In the genomic region with DNA sequence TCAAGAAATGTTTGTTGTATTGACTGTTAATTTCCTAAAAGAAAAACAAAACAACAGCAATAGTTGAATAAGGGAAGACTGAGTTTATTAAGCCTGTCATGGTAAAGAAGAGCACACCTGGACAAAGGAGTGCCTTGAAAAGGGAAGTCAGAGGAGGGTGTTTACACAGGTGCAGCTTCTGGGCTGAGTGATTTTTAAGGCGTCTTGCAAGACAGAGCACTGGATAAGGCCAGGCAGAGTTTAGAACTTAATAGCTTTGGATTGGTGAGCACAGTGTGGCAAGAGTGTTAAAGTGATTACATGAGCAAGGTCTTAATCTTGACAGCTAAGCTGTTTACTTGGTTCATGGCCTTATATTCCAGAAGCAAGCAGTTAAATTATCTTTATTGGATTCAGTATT, we compare ENCODE assay signal across 29 cellular contexts.
DNase-seq lines count a peak whose midpoint lies in the region; ATAC-seq, FAIRE-seq and TF ChIP-seq lines count a peak whose summit lies in the region.
"Had no signal": no experiment of that assay in that cellular context is flagged by ENCODE, and none has a peak within 500 bp of the region (broad histone marks: within the 10 kb centered on the region; RNA-seq: fewer than 3 reads in every experiment).

No MANE protein-coding gene starts in this region.

- CTCF ChIA-PET in H1 (lab: Charles Lee; ENCODE audit: partially characterized antibody): interaction anchor here (1.3 kb wide), 1 partner anchor 114 kb away, joined by 3 read pairs; no protein-coding TSS in a partner anchor

- H3K4me2 ChIP-seq in H1 (ENCODE audit: insufficient read depth in 1 of 2, low read depth in 2 of 2, low read length in 2 of 2): no peak overlapping the region

- H2BK20ac ChIP-seq in H1 (ENCODE audit: low read length): no peak overlapping the region

- H3K79me1 ChIP-seq in H1 (ENCODE audit: low read depth, low read length): no peaks in the 10 kb centered on the region

- H2AFZ ChIP-seq in H1 (ENCODE audit: low read length): 0 out of 2 replicates have a peak overlapping the region, but pooled peaks have one; percentile 24

- H2BK5ac ChIP-seq in H1 (ENCODE audit: low read depth, low read length): no peak overlapping the region

- H3K36me3 ChIP-seq in H1 (ENCODE audit: control insufficient read depth in 2 of 4, insufficient read depth in 4 of 4, low read length in 3 of 4) (no peaks in the 10 kb centered on the region), kidney (ENCODE audit: control insufficient read depth in 1 of 2, insufficient read depth in 2 of 2, low read length in 2 of 2) (no peaks in the 10 kb centered on the region), ovary (no peaks in the 10 kb centered on the region)

- POLR2A ChIA-PET in H1 (lab: Charles Lee; ENCODE audit: partially characterized antibody): no interaction called here

- H3K27me3 ChIP-seq in H1 (replicated peaks in 1 of 4; ENCODE audit: control insufficient read depth in 3 of 4, extremely low read depth in 1 of 4, insufficient read depth in 3 of 4, low read length in 3 of 4): no peaks in the 10 kb centered on the region
- no peaks in the 10 kb centered on the region for H3K27me3 ChIP-seq in ovary

- H2BK120ac ChIP-seq in H1 (replicated peaks; ENCODE audit: low read depth, low read length): no peak overlapping the region

- TF ChIP-seq EP300 in Ishikawa (IDR thresholded peaks at IDR 0.05; ENCODE audit: borderline replicate concordance): no peak
- TF ChIP-seq EP300 in H1 (IDR thresholded peaks at IDR 0.05; ENCODE audit: borderline replicate concordance in 1 of 2, low read depth in 2 of 2, low read length in 2 of 2): no peak
- no peak for TF ChIP-seq EP300 in ovary (IDR thresholded peaks at IDR 0.05)

- H3K14ac ChIP-seq in H1 (ENCODE audit: insufficient read length): no peak overlapping the region

- no peak overlapping the region for H3K4me3 Mint-ChIP-seq in nephron progenitor cell
- no peak overlapping the region for H3K4me3 Mint-ChIP-seq in osteocyte (ENCODE audit: unreplicated experiment)
- H3K4me3 Mint-ChIP-seq: CD4-positive, alpha-beta memory T cell had no signal

- no peak overlapping the region for H2AK5ac ChIP-seq in H1 (ENCODE audit: low read depth, low read length)

- no peak overlapping the region for H4K8ac ChIP-seq in H1 (ENCODE audit: extremely low read depth, insufficient read depth, low read length)

- DNase-seq in NCI-H82 treated with DMSO at 0.1 percent for 48 hours (lab: John Stamatoyannopoulos, UW; ENCODE audit: unreplicated experiment): peak; percentile 88
- no peak for DNase-seq in H1 (ENCODE audit: low read depth in 1 of 2, low spot score in 2 of 2)
- peak; percentile 5 for DNase-seq in nephron progenitor cell
- no peak for DNase-seq in kidney
- no peak for DNase-seq in left ventricle myocardium superior
- no peak for DNase-seq in ovary
- DNase-seq in osteocyte (ENCODE audit: extremely low spot score, unreplicated experiment): no peak
- DNase-seq: C1 segment of cervical spinal cord; CD4-positive, alpha-beta memory T cell; COR-L47; DMS 273 treated with DMSO at 0.1 percent for 48 hours; DND-41; H7; Kasumi-1; MV-4-11; NCI-H1694; NCI-H2029 treated with DMSO at 0.1 percent for 48 hours; NCI-H2171; NCI-H226; NCI-H510A treated with DMSO at 0.1 percent for 48 hours; NCI-H774; SHP77 treated with DMSO at 0.1 percent for 48 hours; T-helper 1 cell had no signal

- H3K23ac ChIP-seq in H1 (ENCODE audit: insufficient read length): no peak overlapping the region

- ATAC-seq in left ventricle myocardium superior: no peak
- ATAC-seq: HepG2, K562, Panc1 had no signal

- TF ChIP-seq RAD21 in Ishikawa (IDR thresholded peaks at IDR 0.05; ENCODE audit: low read depth) (no peak), H1 (IDR thresholded peaks at IDR 0.05 in 1 of 2, conservative IDR thresholded peaks at IDR 0.05 in 1 of 2; ENCODE audit: low read depth in 2 of 2, low read length in 2 of 2) (no peak)

- H3K4me3 ChIP-seq in H1 (ENCODE audit: extremely low read depth in 1 of 4, insufficient read depth in 2 of 4, low read depth in 3 of 4, low read length in 4 of 4) (no peak overlapping the region), kidney (ENCODE audit: low read length in 2 of 2) (no peak overlapping the region), ovary (no peak overlapping the region)
- H3K4me3 ChIP-seq: K562 had no signal

- H2BK12ac ChIP-seq in H1 (ENCODE audit: low read depth, low read length): no peak overlapping the region

- TF ChIP-seq CTCF in H1 (IDR thresholded peaks at IDR 0.05; ENCODE audit: control extremely low read depth in 1 of 3, insufficient read depth in 1 of 3, low read depth in 1 of 3, low read length in 3 of 3): no peak
- no peak for TF ChIP-seq CTCF in nephron progenitor cell (IDR thresholded peaks at IDR 0.05)
- TF ChIP-seq CTCF in kidney (IDR thresholded peaks at IDR 0.05; ENCODE audit: borderline replicate concordance, extremely low read depth, insufficient read depth): no peak
- no peak for TF ChIP-seq CTCF in ovary (IDR thresholded peaks at IDR 0.05)
- TF ChIP-seq CTCF in osteocyte (IDR thresholded peaks at IDR 0.05): no peak

- no peak overlapping the region for H4K91ac ChIP-seq in H1 (replicated peaks; ENCODE audit: insufficient read length, low read length)

- H3K27ac ChIP-seq in H1 (ENCODE audit: low read depth, low read length) (no peak overlapping the region), kidney (ENCODE audit: low read depth in 2 of 2, low read length in 2 of 2) (no peak overlapping the region), ovary (no peak overlapping the region)

- H3K56ac ChIP-seq in H1 (replicated peaks; ENCODE audit: insufficient read length, low read depth, low read length): no peak overlapping the region

- H4K5ac ChIP-seq in H1 (ENCODE audit: insufficient read length, low read depth, low read length): no peak overlapping the region

- H3K27me3 Mint-ChIP-seq in nephron progenitor cell (ENCODE audit: low read depth, poor library complexity): no peaks in the 10 kb centered on the region
- no peaks in the 10 kb centered on the region for H3K27me3 Mint-ChIP-seq in osteocyte (ENCODE audit: unreplicated experiment)
- H3K27me3 Mint-ChIP-seq: CD4-positive, alpha-beta memory T cell had no signal

- TF ChIP-seq POLR2A in H1 (IDR thresholded peaks at IDR 0.05; ENCODE audit: control extremely low read depth in 1 of 2, low read depth in 2 of 2, low read length in 2 of 2) (no peak), ovary (IDR thresholded peaks at IDR 0.05) (no peak)

- no peak overlapping the region for H3K18ac ChIP-seq in H1 (ENCODE audit: extremely low read depth, low read length)

- intact Hi-C loops in kidney (cut with DNase I): no loop called here
- intact Hi-C loops in left ventricle myocardium superior (cut with micrococcal nuclease): no loop called here
- intact Hi-C loops in ovary (cut with DNase I): no loop called here

- no peaks in the 10 kb centered on the region for H3K79me2 ChIP-seq in H1 (ENCODE audit: control insufficient read depth in 1 of 2, insufficient read depth in 2 of 2, low read length in 2 of 2)

- H3K9me3 ChIP-seq in H1 (ENCODE audit: insufficient read depth in 2 of 2, low read depth in 1 of 2, low read length in 1 of 2) (no peaks in the 10 kb centered on the region), kidney (ENCODE audit: control insufficient read depth in 1 of 2, low read length in 2 of 2) (no peaks in the 10 kb centered on the region), ovary (no peaks in the 10 kb centered on the region)

- H3K9ac ChIP-seq in H1 (replicated peaks in 1 of 4; ENCODE audit: extremely low read depth in 1 of 4, low read depth in 3 of 4, low read length in 3 of 4) (no peak overlapping the region), kidney (ENCODE audit: low read length in 2 of 2) (no peak overlapping the region)

- H3K27ac Mint-ChIP-seq in nephron progenitor cell (peak overlapping the region; percentile 53), osteocyte (ENCODE audit: unreplicated experiment) (no peak overlapping the region)
- H3K27ac Mint-ChIP-seq: CD4-positive, alpha-beta memory T cell had no signal

- H3K36me3 Mint-ChIP-seq in nephron progenitor cell (ENCODE audit: low read depth) (no peaks in the 10 kb centered on the region), osteocyte (ENCODE audit: unreplicated experiment) (no peaks in the 10 kb centered on the region)
- H3K36me3 Mint-ChIP-seq: CD4-positive, alpha-beta memory T cell had no signal

- H4K20me1 ChIP-seq in H1 (replicated peaks in 1 of 2; ENCODE audit: control insufficient read depth in 1 of 2, insufficient read depth in 2 of 2, low read length in 2 of 2): no peaks in the 10 kb centered on the region

- H3K4me1 ChIP-seq in H1 (replicated peaks in 1 of 4; ENCODE audit: control insufficient read depth in 3 of 4, insufficient read depth in 4 of 4, low read length in 3 of 4) (no peaks in the 10 kb centered on the region), kidney (ENCODE audit: control insufficient read depth in 1 of 2, insufficient read depth in 1 of 2, low read depth in 1 of 2, low read length in 2 of 2) (no peaks in the 10 kb centered on the region), ovary (ENCODE audit: insufficient read depth) (no peaks in the 10 kb centered on the region)

- H3K4me1 Mint-ChIP-seq in nephron progenitor cell: peaks cover 46% of the 10 kb centered on the region
- H3K4me1 Mint-ChIP-seq in osteocyte (ENCODE audit: unreplicated experiment): no peaks in the 10 kb centered on the region
- H3K4me1 Mint-ChIP-seq: CD4-positive, alpha-beta memory T cell had no signal

- H3K4ac ChIP-seq in H1 (replicated peaks; ENCODE audit: insufficient read length, low read depth, low read length): no peak overlapping the region

- FAIRE-seq in H1 (lab: Jason Lieb, UNC) (no peak), kidney (lab: Jason Lieb, UNC) (no peak)
- FAIRE-seq: GM12892, GM19239, HepG2, K562 had no signal

- H3K23me2 ChIP-seq in H1 (ENCODE audit: low read depth, low read length): no peaks in the 10 kb centered on the region

- H3K9me3 Mint-ChIP-seq in nephron progenitor cell (peaks cover 5% of the 10 kb centered on the region), osteocyte (ENCODE audit: unreplicated experiment) (peaks cover 27% of the 10 kb centered on the region)

- WGBS in H1 (ENCODE audit: extremely low coverage in 1 of 2, insufficient coverage in 1 of 2, insufficient read length in 1 of 2, insufficient replicate concordance in 2 of 2, low coverage in 1 of 2, low lambda C conversion rate in 2 of 2, missing lambda C conversion rate in 1 of 2), 2 experiments: 89% methylated on average over 1 of the region's 1 CpG; no CpG with 5 or more reads in 1 of the 2 experiments
- 73 to 79% (median 74%) methylated on average over 1 of the region's 1 CpG for WGBS in ovary, 3 donors

- no peak overlapping the region for H2BK15ac ChIP-seq in H1 (ENCODE audit: low read length)

TF ChIP-seq in Ishikawa, 13 proteins besides CTCF, POLR2A, EP300 and RAD21 (continues in another document):
- no peak for TF ChIP-seq CREB1 (IDR thresholded peaks at IDR 0.05; ENCODE audit: low read depth)
- TF ChIP-seq FOXM1 (IDR thresholded peaks at IDR 0.05; ENCODE audit: borderline replicate concordance, low read depth): no peak
- peak; percentile 37; the same call in 1 of the 2 replicates for TF ChIP-seq TCF12 (IDR thresholded peaks at IDR 0.05; ENCODE audit: low read depth)

TF ChIP-seq in H1, 55 proteins besides CTCF, POLR2A, EP300 and RAD21 (continues in another document):
- TF ChIP-seq SAP30 (IDR thresholded peaks at IDR 0.05; ENCODE audit: insufficient read depth, insufficient replicate concordance, low read length) (no peak), SIX5 (IDR thresholded peaks at IDR 0.05; ENCODE audit: low read depth, low read length) (no peak)

Comparison
In these comparisons a context has a peak if more than half of its experiments do, and no peak if none do; other contexts are left out.
1. DNase-seq: peak in NCI-H82 treated with DMSO at 0.1 percent for 48 hours (single experiment) and nephron progenitor cell (single experiment); none in H1 (0 of 2), kidney (single experiment), left ventricle myocardium superior (single experiment), ovary (0 of 5) and osteocyte (single experiment).